18 cellular contexts compared by ENCODE assay signal in genomic region chr19:42177686-42178019, GRCh38. TPM values are rescaled to one million over a fixed set of nuclear protein-coding genes. Genes with fewer than 3 reads are reported as not detected.
A peak's percentile ranks its signal among the peaks of the same experiment; 100 is the strongest.
DNase-seq lines count a peak whose midpoint lies in the region; TF ChIP-seq lines count a peak whose summit lies in the region.
"Had no signal": no experiment of that assay in that cellular context is flagged by ENCODE, and none has a peak within 500 bp of the region (broad histone marks: within the 10 kb centered on the region; RNA-seq: fewer than 3 reads in every experiment).

No MANE protein-coding gene starts in this region.

- peaks cover 18% of the 10 kb centered on the region for H3K27me3 ChIP-seq in CD8-positive, alpha-beta memory T cell (ENCODE audit: insufficient read depth, low read length, poor library complexity, severe bottlenecking)
- H3K27me3 ChIP-seq in MM.1S (replicated peaks; ENCODE audit: insufficient read depth, low read length) (peaks cover 47% of the 10 kb centered on the region), dorsolateral prefrontal cortex (peaks cover 0 to 30% (median 3%) of the 10 kb centered on the region in 45 donors), neuron (ENCODE audit: insufficient read depth, low read length) (peaks cover 25% of the 10 kb centered on the region)

- H3K9me3 Mint-ChIP-seq in CD8-positive, alpha-beta memory T cell: no peaks in the 10 kb centered on the region
- H3K9me3 Mint-ChIP-seq in Calu3 (ENCODE audit: low read depth, unreplicated experiment): no peaks in the 10 kb centered on the region
- H3K9me3 Mint-ChIP-seq: activated T-cell treated with anti-CD3 and anti-CD28 coated beads, Interleukin-2, amount 50 U/mL, for 24 hours; CD4-positive, alpha-beta T cell; effector memory CD8-positive, alpha-beta T cell; natural killer cell treated with Interleukin-12 subunit alpha and Interleukin-12 subunit beta and Interleukin-15 and Interleukin-18, amount 100 ng/mL, for 72 hours; T-cell had no signal

- POLR2A ChIA-PET in CD8-positive, alpha-beta memory T cell (lab: Charles Lee): interaction anchor here (0.5 to 1.5 kb wide), 2 partner anchors 21 to 60 kb away, joined by 3 to 9 read pairs; no protein-coding TSS in a partner anchor

- no peak for TF ChIP-seq CTCF in MM.1S (IDR thresholded peaks at IDR 0.05; ENCODE audit: low read length)
- TF ChIP-seq CTCF in dorsolateral prefrontal cortex (IDR thresholded peaks at IDR 0.05 in 54 of 56, conservative IDR thresholded peaks at IDR 0.05 in 2 of 56; ENCODE audit: low read depth in 1 of 56, partially characterized antibody in 56 of 56): no peak
- TF ChIP-seq CTCF in Calu3 (IDR thresholded peaks at IDR 0.05; ENCODE audit: unreplicated experiment): no peak

- intact Hi-C loops in dorsolateral prefrontal cortex (cut with DNase I): loop anchor here in 1 of 2 donors (5.0 kb wide), 1 partner anchor 40 kb away; the partner anchor contains the start of gene DEDD2
- intact Hi-C loops in Calu3 (cut with micrococcal nuclease; ENCODE audit: unreplicated experiment): no loop called here

- H3K9me2 ChIP-seq in MM.1S (replicated peaks; ENCODE audit: insufficient read depth, low read length): no peaks in the 10 kb centered on the region

- H3K9ac ChIP-seq in MM.1S (ENCODE audit: low read length): no peak overlapping the region

- H3K36me3 ChIP-seq in CD8-positive, alpha-beta memory T cell (ENCODE audit: insufficient read depth, low read length): no peaks in the 10 kb centered on the region
- H3K36me3 ChIP-seq in MM.1S (replicated peaks; ENCODE audit: insufficient read depth, low read length) (no peaks in the 10 kb centered on the region), neuron (ENCODE audit: insufficient read depth, low read length) (no peaks in the 10 kb centered on the region)
- H3K36me3 ChIP-seq: brain microvascular endothelial cell, esophagus muscularis mucosa, thoracic aorta, vagina had no signal

- H4K20me1 ChIP-seq in MM.1S (ENCODE audit: insufficient read depth, low read length): no peaks in the 10 kb centered on the region

- DNase-seq in CD8-positive, alpha-beta memory T cell: no peak
- no peak for DNase-seq in MM.1S
- DNase-seq in dorsolateral prefrontal cortex: no peak
- no peak for DNase-seq in activated gamma-delta T cell (lab: John Stamatoyannopoulos, UW)
- no peak for DNase-seq in SHP77 (lab: John Stamatoyannopoulos, UW)
- no peak for DNase-seq in Calu3
- DNase-seq in NCI-H1694 treated with DMSO at 0.1 percent for 48 hours (lab: John Stamatoyannopoulos, UW): no peak
- DNase-seq: KG1 had no signal

- H3K79me2 ChIP-seq in MM.1S (ENCODE audit: low read length): no peaks in the 10 kb centered on the region

- H3K9me3 ChIP-seq in CD8-positive, alpha-beta memory T cell (ENCODE audit: low read length): no peaks in the 10 kb centered on the region
- H3K9me3 ChIP-seq in MM.1S (replicated peaks; ENCODE audit: insufficient read depth, low read length): no peaks in the 10 kb centered on the region
- H3K9me3 ChIP-seq in neuron (ENCODE audit: low read length): no peaks in the 10 kb centered on the region
- H3K9me3 ChIP-seq: esophagus muscularis mucosa, thoracic aorta, vagina had no signal

- H3K4me1 ChIP-seq in CD8-positive, alpha-beta memory T cell (ENCODE audit: insufficient read depth, low read length): peaks cover 12% of the 10 kb centered on the region
- H3K4me1 ChIP-seq in MM.1S (ENCODE audit: low read length) (peaks cover 7% of the 10 kb centered on the region; the same call in 1 of the 2 replicates), neuron (ENCODE audit: insufficient read depth, low read length) (peaks cover 48% of the 10 kb centered on the region)

- no peaks in the 10 kb centered on the region; the same call in 1 of the 2 replicates for H3F3A ChIP-seq in MM.1S (ENCODE audit: insufficient read depth, low read length)

- no peak overlapping the region for H3K4me3 Mint-ChIP-seq in CD8-positive, alpha-beta memory T cell
- no peak overlapping the region for H3K4me3 Mint-ChIP-seq in Calu3 (ENCODE audit: low read depth, unreplicated experiment)
- H3K4me3 Mint-ChIP-seq: activated T-cell treated with anti-CD3 and anti-CD28 coated beads, Interleukin-2, amount 50 U/mL, for 24 hours; CD4-positive, alpha-beta T cell; effector memory CD8-positive, alpha-beta T cell; natural killer cell treated with Interleukin-12 subunit alpha and Interleukin-12 subunit beta and Interleukin-15 and Interleukin-18, amount 100 ng/mL, for 72 hours; T-cell had no signal

- H3K27ac ChIP-seq in CD8-positive, alpha-beta memory T cell (ENCODE audit: low read depth, low read length): no peak overlapping the region
- no peak overlapping the region for H3K27ac ChIP-seq in MM.1S (ENCODE audit: low read length)
- peak overlapping the region in 50 of 59 donors; percentile 8 to 91 (median 71) for H3K27ac ChIP-seq in dorsolateral prefrontal cortex
- H3K27ac ChIP-seq: brain microvascular endothelial cell, thoracic aorta, vagina had no signal

- peak overlapping the region; percentile 71; the same call in 1 of the 2 replicates for H2AFZ ChIP-seq in MM.1S (ENCODE audit: low read length)
- no peak overlapping the region for H2AFZ ChIP-seq in neuron (ENCODE audit: low read depth, low read length)

- peaks cover 14 to 23% (median 17%) of the 10 kb centered on the region in 3 donors for H3K4me1 Mint-ChIP-seq in CD8-positive, alpha-beta memory T cell
- H3K4me1 Mint-ChIP-seq in Calu3 (ENCODE audit: low read depth, unreplicated experiment): peaks cover 15% of the 10 kb centered on the region

- H3K4me2 ChIP-seq in MM.1S (ENCODE audit: low read depth, low read length): peak overlapping the region; percentile 83; the same call in 1 of the 2 replicates

- no peaks in the 10 kb centered on the region for H3K36me3 Mint-ChIP-seq in CD8-positive, alpha-beta memory T cell
- no peaks in the 10 kb centered on the region for H3K36me3 Mint-ChIP-seq in Calu3 (ENCODE audit: insufficient read depth, unreplicated experiment)
- H3K36me3 Mint-ChIP-seq: natural killer cell treated with Interleukin-12 subunit alpha and Interleukin-12 subunit beta and Interleukin-15 and Interleukin-18, amount 100 ng/mL, for 72 hours; T-cell had no signal

- no peak overlapping the region for H3K27ac Mint-ChIP-seq in CD8-positive, alpha-beta memory T cell
- H3K27ac Mint-ChIP-seq in Calu3 (ENCODE audit: unreplicated experiment): no peak overlapping the region
- H3K27ac Mint-ChIP-seq: activated T-cell treated with anti-CD3 and anti-CD28 coated beads, Interleukin-2, amount 50 U/mL, for 24 hours; CD4-positive, alpha-beta T cell; effector memory CD8-positive, alpha-beta T cell; natural killer cell treated with Interleukin-12 subunit alpha and Interleukin-12 subunit beta and Interleukin-15 and Interleukin-18, amount 100 ng/mL, for 72 hours; T-cell had no signal

- H3K27me3 Mint-ChIP-seq in CD8-positive, alpha-beta memory T cell: peaks cover 10 to 23% of the 10 kb centered on the region in 2 donors
- H3K27me3 Mint-ChIP-seq in Calu3 (ENCODE audit: unreplicated experiment): peaks cover 13% of the 10 kb centered on the region

- CTCF ChIA-PET in CD8-positive, alpha-beta memory T cell (lab: Charles Lee): interaction anchor here (1.1 to 1.5 kb wide), 5 partner anchors 38 to 69 kb away, joined by 5 to 7 read pairs (median 5); partner anchors contain the start of gene GSK3A
- CTCF ChIA-PET in Calu3 (lab: Charles Lee): interaction anchor here (1.0 kb wide), 1 partner anchor 38 kb away, joined by 6 read pairs; no protein-coding TSS in a partner anchor

- peak overlapping the region; percentile 17 for H3K4me3 ChIP-seq in CD8-positive, alpha-beta memory T cell (ENCODE audit: low read length)
- H3K4me3 ChIP-seq in MM.1S (ENCODE audit: low read length) (peak overlapping the region; percentile 53; the same call in 1 of the 2 replicates), dorsolateral prefrontal cortex (peak overlapping the region in 51 of 59 donors; percentile 27 to 73 (median 61)), neuron (ENCODE audit: low read length) (peak overlapping the region; percentile 45)

- BruUV-seq in Calu3 (replicated peaks; lab: Mats Ljungman, UMichigan): no TSS peak

RNA-seq across cellular contexts. Expression of gene DEDD2, which starts 39.8 kb away (rescaled TPM):
- 10 to 100 TPM; 30.0 to 32.7 TPM for total RNA-seq in CD8-positive, alpha-beta memory T cell
- 163 TPM for polyA plus RNA-seq in CD8-positive, alpha-beta memory T cell
- 10 to 100 TPM; 24.6 to 71.4 (median 34.2) TPM for total RNA-seq in dorsolateral prefrontal cortex
- 67.5 and 78.3 TPM in 2 replicates for total RNA-seq in Calu3 (2022)

RNA-seq across cellular contexts. Expression of gene ZNF526, which starts 42.5 kb away (rescaled TPM):
- total RNA-seq in CD8-positive, alpha-beta memory T cell: 10 to 100 TPM; 18.4 to 20.5 TPM
- 9.0 TPM for polyA plus RNA-seq in CD8-positive, alpha-beta memory T cell
- 10 to 100 TPM in 3 of 120 experiments, 1 to 10 TPM in 117; 5.3 to 12.0 (median 7.5) TPM for total RNA-seq in dorsolateral prefrontal cortex
- 25.4 and 32.3 TPM in 2 replicates for total RNA-seq in Calu3 (2022)

RNA-seq across cellular contexts. Expression of gene POU2F2, which starts 45.4 kb away (rescaled TPM):
- 10 to 100 TPM; 46.7 to 47.9 TPM for total RNA-seq in CD8-positive, alpha-beta memory T cell
- 8.5 TPM for polyA plus RNA-seq in CD8-positive, alpha-beta memory T cell
- total RNA-seq in dorsolateral prefrontal cortex (10 to 100 TPM in 65 of 120 experiments, 1 to 10 TPM in 55; 4.7 to 20.8 (median 10.2) TPM), Calu3 (2022) (3.9 and 4.6 TPM in 2 replicates)

Comparison
In these comparisons a context has a peak if more than half of its experiments do, and no peak if none do; other contexts are left out.
1. H3K27ac ChIP-seq: peak in dorsolateral prefrontal cortex (50 of 59); none in CD8-positive, alpha-beta memory T cell (single experiment) and MM.1S (single experiment).
2. Peak in every context shown above with its lines, with median percentiles within 50 percentile points of each other: H3K4me3 ChIP-seq.